In the genomic region with DNA sequence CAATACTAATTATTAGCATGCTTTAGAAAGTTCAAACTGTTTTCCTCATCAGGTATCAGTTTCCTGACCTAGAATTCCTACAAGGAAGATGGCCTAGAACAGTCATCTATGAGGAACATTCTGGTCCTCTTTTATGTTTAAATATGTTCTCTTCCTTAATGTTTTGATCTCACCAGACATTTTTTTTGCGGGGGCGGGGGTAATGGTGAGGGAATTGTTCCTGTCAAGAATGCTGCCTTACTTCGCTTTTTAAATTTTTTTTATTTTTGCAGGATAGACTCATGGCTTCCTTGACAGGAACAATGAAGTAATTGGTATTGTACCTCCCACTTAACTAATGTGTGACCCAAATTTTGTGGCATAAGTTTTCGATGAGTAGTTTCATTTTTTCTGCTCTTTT, we compare ENCODE assay signal across 30 cellular contexts. TPM values are rescaled to one million over a fixed set of nuclear protein-coding genes. Genes with fewer than 3 reads are reported as not detected.
"Had no signal": no experiment of that assay in that cellular context is flagged by ENCODE, and none has a peak within 500 bp of the region (broad histone marks: within the 10 kb centered on the region; RNA-seq: fewer than 3 reads in every experiment).

No MANE protein-coding gene starts in this region.

- DNase-seq: naive thymus-derived CD8-positive, alpha-beta T cell; nephron progenitor cell; pancreas; right cardiac atrium; right lobe of liver; sigmoid colon; small intestine; stimulated activated CD4-positive, alpha-beta T cell treated with anti-CD3 and anti-CD28 coated beads, Interleukin-15, amount 100 ng/mL, for 24 hours; stimulated activated CD4-positive, alpha-beta T cell treated with anti-CD3 and anti-CD28 coated beads, Interleukin-2, amount 100 ng/mL, for 24 hours; stimulated activated CD4-positive, alpha-beta T cell treated with anti-CD3 and anti-CD28 coated beads, Interleukin-2, amount 100 ng/mL, for 48 hours; stimulated activated CD4-positive, alpha-beta T cell treated with anti-CD3 and anti-CD28 coated beads, Interleukin-4, amount 100 ng/mL, for 24 hours; stimulated activated naive B cell treated with anti-CD40 and anti-IgM and Interleukin-4, amounts not matched to agents 10 μg/mL and 1 μg/mL and 100 μg/mL, for 72 hours; stimulated activated naive CD8-positive, alpha-beta T cell treated with anti-CD3 and anti-CD28 coated beads, Interleukin-15, amount 100 ng/mL, for 72 hours; stimulated activated naive CD8-positive, alpha-beta T cell treated with anti-CD3 and anti-CD28 coated beads, Interleukin-15, Interleukin-2, amounts not matched to agents 100 U/mL and 50 U/mL, for 24 hours; substantia nigra; testis; tibial artery; transverse colon; upper lobe of right lung; uterus had no signal

- H3K27me3 Mint-ChIP-seq: natural killer cell treated with Interleukin-12 subunit alpha and Interleukin-12 subunit beta and Interleukin-15 and Interleukin-18, amount 100 ng/mL, for 72 hours; type B pancreatic cell had no signal

- H3K4me1 Mint-ChIP-seq: naive thymus-derived CD8-positive, alpha-beta T cell; nephron progenitor cell; neural crest cell; stimulated activated effector memory CD8-positive, alpha-beta T cell treated with anti-CD3 and anti-CD28 coated beads, Interleukin-12 subunit alpha, Interleukin-12 subunit beta, amount 100 ng/mL, for 72 hours; stimulated activated naive B cell treated with anti-CD40 and anti-IgM and Interleukin-4, amounts not matched to agents 10 μg/mL and 1 μg/mL and 100 μg/mL, for 72 hours; stimulated activated naive CD8-positive, alpha-beta T cell treated with anti-CD3 and anti-CD28 coated beads, Interleukin-15, amount 100 ng/mL, for 72 hours had no signal

- H3K4me3 Mint-ChIP-seq: naive thymus-derived CD8-positive, alpha-beta T cell; natural killer cell treated with Interleukin-12 subunit alpha and Interleukin-12 subunit beta and Interleukin-15 and Interleukin-18, amount 100 ng/mL, for 72 hours; nephron progenitor cell; neural crest cell; stimulated activated effector memory CD8-positive, alpha-beta T cell treated with anti-CD3 and anti-CD28 coated beads, Interleukin-12 subunit alpha, Interleukin-12 subunit beta, amount 100 ng/mL, for 72 hours; stimulated activated naive B cell treated with anti-CD40 and anti-IgM and Interleukin-4, amounts not matched to agents 10 μg/mL and 1 μg/mL and 100 μg/mL, for 72 hours; stimulated activated naive CD8-positive, alpha-beta T cell treated with anti-CD3 and anti-CD28 coated beads, Interleukin-15, amount 100 ng/mL, for 72 hours; type B pancreatic cell had no signal

- H3K36me3 Mint-ChIP-seq: natural killer cell treated with Interleukin-12 subunit alpha and Interleukin-12 subunit beta and Interleukin-15 and Interleukin-18, amount 100 ng/mL, for 72 hours; stimulated activated effector memory CD8-positive, alpha-beta T cell treated with anti-CD3 and anti-CD28 coated beads, Interleukin-12 subunit alpha, Interleukin-12 subunit beta, amount 100 ng/mL, for 72 hours had no signal

- H3K27ac Mint-ChIP-seq: naive thymus-derived CD8-positive, alpha-beta T cell; natural killer cell treated with Interleukin-12 subunit alpha and Interleukin-12 subunit beta and Interleukin-15 and Interleukin-18, amount 100 ng/mL, for 72 hours; nephron progenitor cell; stimulated activated effector memory CD8-positive, alpha-beta T cell treated with anti-CD3 and anti-CD28 coated beads, Interleukin-12 subunit alpha, Interleukin-12 subunit beta, amount 100 ng/mL, for 72 hours; stimulated activated naive B cell treated with anti-CD40 and anti-IgM and Interleukin-4, amounts not matched to agents 10 μg/mL and 1 μg/mL and 100 μg/mL, for 72 hours; stimulated activated naive CD8-positive, alpha-beta T cell treated with anti-CD3 and anti-CD28 coated beads, Interleukin-15, amount 100 ng/mL, for 72 hours; type B pancreatic cell had no signal

- H3K27ac ChIP-seq: neutrophil, pancreas, prostate gland, right lobe of liver, sigmoid colon, suprapubic skin, testis, tibial artery, transverse colon, upper lobe of right lung, uterus had no signal

- ATAC-seq: naive thymus-derived CD8-positive, alpha-beta T cell; natural killer cell treated with Interleukin-12 subunit alpha and Interleukin-12 subunit beta and Interleukin-15 and Interleukin-18, amount 100 ng/mL, for 72 hours; pancreas; right cardiac atrium; right lobe of liver; stimulated activated effector memory CD8-positive, alpha-beta T cell treated with anti-CD3 and anti-CD28 coated beads, Interleukin-12 subunit alpha, Interleukin-12 subunit beta, amount 100 ng/mL, for 72 hours; stimulated activated naive B cell treated with anti-CD40 and anti-IgM and Interleukin-4, amounts not matched to agents 10 μg/mL and 1 μg/mL and 100 μg/mL, for 72 hours; stimulated activated naive CD8-positive, alpha-beta T cell treated with anti-CD3 and anti-CD28 coated beads, Interleukin-15, amount 100 ng/mL, for 72 hours; stimulated activated naive CD8-positive, alpha-beta T cell treated with anti-CD3 and anti-CD28 coated beads, Interleukin-15, Interleukin-2, amounts not matched to agents 100 U/mL and 50 U/mL, for 24 hours; upper lobe of right lung had no signal

RNA-seq across cellular contexts. Expression of a gene that starts 44.3 kb away (rescaled TPM):
- total RNA-seq: naive thymus-derived CD8-positive, alpha-beta T cell; natural killer cell treated with Interleukin-12 subunit alpha and Interleukin-12 subunit beta and Interleukin-15 and Interleukin-18, amount 100 ng/mL, for 72 hours; neural crest cell; pulmonary artery endothelial cell; renal cortical epithelial cell; right cardiac atrium; skeletal muscle tissue; upper lobe of right lung had no signal
